In genomic region chr14:103984196-103984595, GRCh38 we compare ENCODE assay signal across 4 cellular contexts. TPM values are rescaled to one million over a fixed set of nuclear protein-coding genes. Genes with fewer than 3 reads are reported as not detected.
"Had no signal": no experiment of that assay in that cellular context is flagged by ENCODE, and none has a peak within 500 bp of the region (broad histone marks: within the 10 kb centered on the region; RNA-seq: fewer than 3 reads in every experiment).

No MANE protein-coding gene starts in this region.

- H3K4me3 ChIP-seq: GM12878 had no signal

- ATAC-seq: GM12878 had no signal

- DNase-seq: GDM1, GF-D8 had no signal

RNA-seq across cellular contexts. Expression of gene RD3L, which starts 41.9 kb away (rescaled TPM):
- total RNA-seq: G401, GM12878 had no signal

RNA-seq across cellular contexts. Expression of gene TDRD9, which starts 55.9 kb away (rescaled TPM):
- total RNA-seq: G401, GM12878 had no signal
